ENCODE assay signal across 9 cellular contexts in the genomic region with DNA sequence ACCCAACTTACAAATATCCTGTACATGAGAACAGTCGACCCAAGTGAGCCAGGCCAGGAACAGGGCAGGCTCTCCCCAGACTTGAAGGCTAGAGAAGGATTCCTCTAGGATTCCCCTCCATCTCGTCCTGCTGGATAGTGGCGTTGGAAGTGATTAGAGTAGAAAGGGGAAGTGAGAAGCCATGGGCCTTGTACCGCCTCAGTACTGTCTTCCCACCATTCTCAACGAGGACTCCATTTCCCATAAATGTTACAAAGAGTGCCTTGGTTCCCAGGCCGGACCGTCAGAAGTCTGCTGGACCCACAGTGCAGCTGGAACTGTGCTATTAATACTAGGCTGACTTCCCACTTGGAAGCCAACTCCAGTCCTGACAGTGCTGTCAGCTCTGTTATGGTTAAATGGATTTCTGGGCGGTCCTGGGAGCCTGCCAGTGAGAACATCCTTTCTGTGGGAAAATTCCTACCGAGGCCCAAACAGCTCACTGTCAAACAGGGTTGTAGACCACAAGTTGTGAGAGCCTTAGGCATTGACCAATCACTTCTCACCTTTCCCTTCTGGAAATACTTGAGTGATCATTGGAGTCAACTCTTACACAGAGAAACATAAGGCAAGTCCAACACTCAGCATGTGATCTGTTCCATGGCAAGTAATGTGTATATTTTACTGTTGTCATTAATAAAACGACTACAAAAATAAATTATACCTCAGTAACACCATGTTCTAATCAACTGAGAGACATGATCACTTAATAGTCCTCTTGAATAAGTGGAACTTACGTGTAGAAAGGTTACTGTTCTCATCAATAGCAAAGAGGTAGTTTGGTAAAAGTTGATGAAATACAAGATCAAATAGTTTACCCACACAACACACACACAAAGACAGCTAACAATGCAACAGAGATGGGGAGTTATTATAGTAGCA. TPM values are rescaled to one million over a fixed set of nuclear protein-coding genes. Genes with fewer than 3 reads are reported as not detected.
DNase-seq lines count a peak whose midpoint lies in the region; ATAC-seq and TF ChIP-seq lines count a peak whose summit lies in the region.
"Had no signal": no experiment of that assay in that cellular context is flagged by ENCODE, and none has a peak within 500 bp of the region (broad histone marks: within the 10 kb centered on the region; RNA-seq: fewer than 3 reads in every experiment).

No MANE protein-coding gene starts in this region.

- DNase-seq in M059J (ENCODE audit: low read depth) (peak; percentile 75), foreskin fibroblast (peak; percentile 64 to 74), stromal cell of bone marrow (ENCODE audit: low read depth) (peak; percentile 55), NCI-H2107 (lab: John Stamatoyannopoulos, UW) (no peak), NCI-H82 (lab: John Stamatoyannopoulos, UW) (no peak), NCI-H1694 treated with DMSO at 0.1 percent for 48 hours (lab: John Stamatoyannopoulos, UW) (no peak)
- no peak for DNase-seq in activated CD8-positive, alpha-beta memory T cell treated with anti-CD3 and anti-CD28 coated beads, Interleukin-2, amount 50 U/mL, for 4 hours

- H3K4me3 ChIP-seq in foreskin fibroblast (ENCODE audit: low read depth in 1 of 2, low read length in 2 of 2) = no peak overlapping the region

- TF ChIP-seq CTCF in foreskin fibroblast (IDR thresholded peaks at IDR 0.05; ENCODE audit: low read depth, low read length) = no peak

- ATAC-seq in GM19438 (IDR thresholded peaks at IDR 0.05; ENCODE audit: low read depth, unreplicated experiment) = peak; percentile 39

RNA-seq across cellular contexts. Expression of a gene that starts 58.4 kb away (rescaled TPM):
- not detected in 2 replicates for total RNA-seq in M059J (2014; rRNA removed; shearing (Covaris generic))
- total RNA-seq: SK-MEL-5 had no signal

Comparison
In these comparisons a context has a peak if more than half of its experiments do, and no peak if none do; other contexts are left out.
1. DNase-seq: peak in M059J (single experiment), foreskin fibroblast (2 of 2) and stromal cell of bone marrow (single experiment); none in activated CD8-positive, alpha-beta memory T cell treated with anti-CD3 and anti-CD28 coated beads, Interleukin-2, amount 50 U/mL, for 4 hours (single experiment), NCI-H2107 (single experiment), NCI-H82 (single experiment) and NCI-H1694 treated with DMSO at 0.1 percent for 48 hours (single experiment).